Comparison of ENCODE assay signal across 8 cellular contexts in the genomic region with DNA sequence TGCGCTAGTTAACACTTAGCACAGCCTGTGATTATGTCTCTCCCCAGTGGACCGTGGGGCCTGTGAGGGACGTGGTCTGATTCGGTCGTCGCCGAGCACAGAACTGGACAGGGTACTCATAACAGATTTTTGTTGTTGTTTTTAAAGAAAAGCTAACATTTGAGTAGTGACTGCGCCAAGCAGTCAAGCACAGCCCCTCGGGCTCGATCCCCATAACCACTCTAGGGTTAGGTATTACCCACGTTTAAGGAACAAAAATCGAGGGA. TPM values are rescaled to one million over a fixed set of nuclear protein-coding genes. Genes with fewer than 3 reads are reported as not detected.
DNase-seq lines count a peak whose midpoint lies in the region; ATAC-seq, FAIRE-seq and TF ChIP-seq lines count a peak whose summit lies in the region.

No MANE protein-coding gene starts in this region.

- H3K36me3 Mint-ChIP-seq in activated naive CD8-positive, alpha-beta T cell treated with anti-CD3 and anti-CD28 coated beads for 36 hours, result peaks cover 12% of the 10 kb centered on the region

- peak overlapping the region; percentile 88 for H3K4me2 ChIP-seq in SK-N-SH

- intact Hi-C loops in kidney (cut with DNase I), result no loop called here

- TF ChIP-seq RAD21 in SK-N-SH (IDR thresholded peaks at IDR 0.05; ENCODE audit: low read length), result no peak

- POLR2A ChIA-PET in SK-N-SH (lab: Yijun Ruan, JAX), result interaction anchor here (1.0 to 3.2 kb wide), 14 partner anchors 9 to 210 kb away, joined by 3 to 25 read pairs (median 6); partner anchors contain the start of genes AKT1S1, FUZ, RRAS and TBC1D17

- peak overlapping the region; percentile 99; the same call in 1 of the 2 replicates for H3K9ac ChIP-seq in SK-N-SH
- peak overlapping the region; percentile 63 to 94 for H3K9ac ChIP-seq in kidney (ENCODE audit: low read length in 2 of 2)

- H3K4me1 ChIP-seq in SK-N-SH (ENCODE audit: control insufficient read depth in 1 of 2, insufficient read depth in 2 of 2, low read depth in 1 of 2, low read length in 1 of 2), result peaks cover 15 to 32% of the 10 kb centered on the region in 2 experiments; a peak in 3 of 4 replicates
- peaks cover 9 to 17% of the 10 kb centered on the region in 2 donors for H3K4me1 ChIP-seq in kidney (ENCODE audit: control insufficient read depth in 1 of 2, insufficient read depth in 1 of 2, low read depth in 1 of 2, low read length in 2 of 2)

- CTCF ChIA-PET in SK-N-SH (lab: Yijun Ruan, JAX), result interaction anchor here (0.7 to 2.3 kb wide), 7 partner anchors 11 to 41 kb away, joined by 3 to 8 read pairs (median 4); partner anchors contain the start of genes FUZ and MED25

- H3K79me2 ChIP-seq in SK-N-SH (ENCODE audit: insufficient read depth), result peaks cover 50% of the 10 kb centered on the region

- H3K9me3 ChIP-seq in SK-N-SH (no peaks in the 10 kb centered on the region), kidney (ENCODE audit: control insufficient read depth in 1 of 2, low read length in 2 of 2) (no peaks in the 10 kb centered on the region)

- peaks cover 41% of the 10 kb centered on the region for H3F3A ChIP-seq in SK-N-SH (replicated peaks; ENCODE audit: insufficient read depth)

- H3K4me3 ChIP-seq in SK-N-SH (ENCODE audit: low read depth in 2 of 2, low read length in 1 of 2) (peak overlapping the region; percentile 77 to 89), kidney (ENCODE audit: low read length in 2 of 2) (peak overlapping the region; percentile 87 to 91)

- no peak for FAIRE-seq in kidney (lab: Jason Lieb, UNC)

- peak overlapping the region; percentile 77 to 99 for H3K27ac ChIP-seq in SK-N-SH (ENCODE audit: low read depth in 2 of 2, low read length in 1 of 2)
- peak overlapping the region; percentile 82 to 99 for H3K27ac ChIP-seq in kidney (ENCODE audit: low read depth in 2 of 2, low read length in 2 of 2)
- peak overlapping the region; percentile 100 for H3K27ac ChIP-seq in substantia nigra (ENCODE audit: low read depth, low read length, poor library complexity, severe bottlenecking)

- WGBS in SK-N-SH (ENCODE audit: low lambda C conversion rate), result 25% methylated on average over 12 of the region's 12 CpGs

- TF ChIP-seq CTCF in SK-N-SH (IDR thresholded peaks at IDR 0.05), result no peak
- no peak for TF ChIP-seq CTCF in kidney (IDR thresholded peaks at IDR 0.05; ENCODE audit: borderline replicate concordance, extremely low read depth, insufficient read depth)

- TF ChIP-seq EP300 in SK-N-SH (IDR thresholded peaks at IDR 0.05; ENCODE audit: borderline replicate concordance in 1 of 2, low read depth in 1 of 2, low read length in 1 of 2), result no peak

- no peaks in the 10 kb centered on the region for H3K27me3 ChIP-seq in SK-N-SH (ENCODE audit: insufficient read depth)

- no peak for DNase-seq in SK-N-SH
- DNase-seq in activated naive CD8-positive, alpha-beta T cell treated with anti-CD3 and anti-CD28 coated beads for 36 hours, result no peak
- no peak for DNase-seq in kidney
- no peak for DNase-seq in substantia nigra (lab: John Stamatoyannopoulos, UW)
- DNase-seq in dedifferentiated amniotic fluid mesenchymal stem cell (ENCODE audit: extremely low spot score), result no peak
- DNase-seq in 8988T, result no peak

- 0 out of 2 replicates have a peak overlapping the region, but pooled peaks have one; percentile 67 for H2AFZ ChIP-seq in SK-N-SH (ENCODE audit: low read depth)

- H4K20me1 ChIP-seq in SK-N-SH (ENCODE audit: insufficient read depth), result peaks cover 34% of the 10 kb centered on the region

- peak overlapping the region; percentile 83 for H3K4me3 Mint-ChIP-seq in activated naive CD8-positive, alpha-beta T cell treated with anti-CD3 and anti-CD28 coated beads for 36 hours

- H3K36me3 ChIP-seq in SK-N-SH (replicated peaks in 1 of 2; ENCODE audit: control insufficient read depth in 1 of 2, insufficient read depth in 2 of 2, low read length in 1 of 2) (peaks cover 4 to 9% of the 10 kb centered on the region in 2 experiments), kidney (ENCODE audit: control insufficient read depth in 1 of 2, insufficient read depth in 2 of 2, low read length in 2 of 2) (peaks cover 3% of the 10 kb centered on the region in 2 donors)

- H3K27ac Mint-ChIP-seq in activated naive CD8-positive, alpha-beta T cell treated with anti-CD3 and anti-CD28 coated beads for 36 hours, result peak overlapping the region; percentile 45

- H3K9me3 Mint-ChIP-seq in activated naive CD8-positive, alpha-beta T cell treated with anti-CD3 and anti-CD28 coated beads for 36 hours, result peaks cover 12% of the 10 kb centered on the region

- H3K9me2 ChIP-seq in SK-N-SH, result no peaks in the 10 kb centered on the region

- peaks cover 38% of the 10 kb centered on the region for H3K4me1 Mint-ChIP-seq in activated naive CD8-positive, alpha-beta T cell treated with anti-CD3 and anti-CD28 coated beads for 36 hours

- no peak for ATAC-seq in SK-N-SH treated with all-trans-retinoic acid at 6 μM for 48 hours
- no peak for ATAC-seq in GM18909 (IDR thresholded peaks at IDR 0.05; ENCODE audit: poor library complexity, unreplicated experiment)

- H3K27me3 Mint-ChIP-seq in activated naive CD8-positive, alpha-beta T cell treated with anti-CD3 and anti-CD28 coated beads for 36 hours, result peaks cover 3% of the 10 kb centered on the region

TF ChIP-seq in SK-N-SH, 30 proteins besides CTCF, POLR2A, EP300 and RAD21 (continues in another document):
- TF ChIP-seq RFX5 (IDR thresholded peaks at IDR 0.05; ENCODE audit: low read length), result no peak
- no peak for TF ChIP-seq POLR2AphosphoS5 (IDR thresholded peaks at IDR 0.05; ENCODE audit: low read depth, low read length)
- no peak for TF ChIP-seq RXRA (IDR thresholded peaks at IDR 0.05; ENCODE audit: borderline replicate concordance, low read depth)

TF ChIP-seq in SK-N-SH treated with all-trans-retinoic acid at 6 μM for 48 hours, 23 proteins besides CTCF, POLR2A, EP300 and RAD21 (continues in another document):
- TF ChIP-seq, protein P1, sequence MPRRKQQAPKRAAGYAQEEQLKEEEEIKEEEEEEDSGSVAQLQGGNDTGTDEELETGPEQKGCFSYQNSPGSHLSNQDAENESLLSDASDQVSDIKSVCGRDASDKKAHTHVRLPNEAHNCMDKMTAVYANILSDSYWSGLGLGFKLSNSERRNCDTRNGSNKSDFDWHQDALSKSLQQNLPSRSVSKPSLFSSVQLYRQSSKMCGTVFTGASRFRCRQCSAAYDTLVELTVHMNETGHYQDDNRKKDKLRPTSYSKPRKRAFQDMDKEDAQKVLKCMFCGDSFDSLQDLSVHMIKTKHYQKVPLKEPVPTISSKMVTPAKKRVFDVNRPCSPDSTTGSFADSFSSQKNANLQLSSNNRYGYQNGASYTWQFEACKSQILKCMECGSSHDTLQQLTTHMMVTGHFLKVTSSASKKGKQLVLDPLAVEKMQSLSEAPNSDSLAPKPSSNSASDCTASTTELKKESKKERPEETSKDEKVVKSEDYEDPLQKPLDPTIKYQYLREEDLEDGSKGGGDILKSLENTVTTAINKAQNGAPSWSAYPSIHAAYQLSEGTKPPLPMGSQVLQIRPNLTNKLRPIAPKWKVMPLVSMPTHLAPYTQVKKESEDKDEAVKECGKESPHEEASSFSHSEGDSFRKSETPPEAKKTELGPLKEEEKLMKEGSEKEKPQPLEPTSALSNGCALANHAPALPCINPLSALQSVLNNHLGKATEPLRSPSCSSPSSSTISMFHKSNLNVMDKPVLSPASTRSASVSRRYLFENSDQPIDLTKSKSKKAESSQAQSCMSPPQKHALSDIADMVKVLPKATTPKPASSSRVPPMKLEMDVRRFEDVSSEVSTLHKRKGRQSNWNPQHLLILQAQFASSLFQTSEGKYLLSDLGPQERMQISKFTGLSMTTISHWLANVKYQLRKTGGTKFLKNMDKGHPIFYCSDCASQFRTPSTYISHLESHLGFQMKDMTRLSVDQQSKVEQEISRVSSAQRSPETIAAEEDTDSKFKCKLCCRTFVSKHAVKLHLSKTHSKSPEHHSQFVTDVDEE (CRISPR knock-in tag; IDR thresholded peaks at IDR 0.05), result no peak
- TF ChIP-seq ZFP30 (CRISPR knock-in tag; IDR thresholded peaks at IDR 0.05) (no peak), ESRRG (CRISPR knock-in tag; IDR thresholded peaks at IDR 0.05) (no peak), TOX (CRISPR knock-in tag; IDR thresholded peaks at IDR 0.05; ENCODE audit: borderline replicate concordance) (no peak), GLIS3 (CRISPR knock-in tag; IDR thresholded peaks at IDR 0.05) (no peak), SNAI2 (CRISPR knock-in tag; IDR thresholded peaks at IDR 0.05) (no peak)

RNA-seq across cellular contexts. Expression of gene PTOV1, which starts 0.8 kb away (rescaled TPM):
- 56.1 and 95.0 TPM in 2 replicates for polyA plus RNA-seq in SK-N-SH (2012; rRNA removed)
- polyA plus RNA-seq in SK-N-SH (2012; cell fraction: cytosol; rRNA removed), result 32.2 and 57.7 TPM in 2 replicates
- 272 and 289 TPM in 2 replicates for polyA plus RNA-seq in SK-N-SH (2012; cell fraction: nucleus; rRNA removed)
- total RNA-seq in activated naive CD8-positive, alpha-beta T cell treated with anti-CD3 and anti-CD28 coated beads for 36 hours, result 10 to 100 TPM; 73.9 to 76.4 TPM
- total RNA-seq in kidney, result 118 TPM
- 235 TPM for polyA plus RNA-seq in kidney (ENCODE audit: insufficient read depth, low read depth, low replicate concordance)

RNA-seq across cellular contexts. Expression of gene PNKP, which starts 17.2 kb away (rescaled TPM):
- polyA plus RNA-seq in SK-N-SH (2012; rRNA removed) (45.5 and 52.0 TPM in 2 replicates), kidney (ENCODE audit: insufficient read depth, low read depth, low replicate concordance) (45.5 TPM)
- polyA plus RNA-seq in SK-N-SH (2012; cell fraction: cytosol; rRNA removed), result 8.6 and 13.1 TPM in 2 replicates
- polyA plus RNA-seq in SK-N-SH (2012; cell fraction: nucleus; rRNA removed), result 317 and 404 TPM in 2 replicates
- 100 to 1,000 TPM in 1 of 2 experiments, 10 to 100 TPM in 1; 78.9 to 143 TPM for total RNA-seq in activated naive CD8-positive, alpha-beta T cell treated with anti-CD3 and anti-CD28 coated beads for 36 hours
- 101 TPM for total RNA-seq in kidney

RNA-seq across cellular contexts. Expression of gene AKT1S1, which starts 27.0 kb away (rescaled TPM):
- polyA plus RNA-seq in SK-N-SH (2012; rRNA removed) (56.7 and 63.7 TPM in 2 replicates), kidney (ENCODE audit: insufficient read depth, low read depth, low replicate concordance) (47.2 TPM)
- 37.5 and 51.2 TPM in 2 replicates for polyA plus RNA-seq in SK-N-SH (2012; cell fraction: cytosol; rRNA removed)
- 87.9 and 96.3 TPM in 2 replicates for polyA plus RNA-seq in SK-N-SH (2012; cell fraction: nucleus; rRNA removed)
- total RNA-seq in activated naive CD8-positive, alpha-beta T cell treated with anti-CD3 and anti-CD28 coated beads for 36 hours, result 10 to 100 TPM; 21.0 to 22.7 TPM
- total RNA-seq in kidney, result 33.7 TPM

RNA-seq across cellular contexts. Expression of gene TBC1D17, which starts 27.3 kb away (rescaled TPM):
- polyA plus RNA-seq in SK-N-SH (2012; rRNA removed) (27.3 and 28.3 TPM in 2 replicates), kidney (ENCODE audit: insufficient read depth, low read depth, low replicate concordance) (34.8 TPM)
- polyA plus RNA-seq in SK-N-SH (2012; cell fraction: cytosol; rRNA removed), result 14.9 and 22.0 TPM in 2 replicates
- polyA plus RNA-seq in SK-N-SH (2012; cell fraction: nucleus; rRNA removed), result 76.2 and 78.9 TPM in 2 replicates
- total RNA-seq in activated naive CD8-positive, alpha-beta T cell treated with anti-CD3 and anti-CD28 coated beads for 36 hours, result 10 to 100 TPM; 22.6 to 24.0 TPM
- total RNA-seq in kidney, result 43.6 TPM

RNA-seq across cellular contexts. Expression of gene MED25, which starts 32.1 kb away (rescaled TPM):
- polyA plus RNA-seq in SK-N-SH (2012; rRNA removed) (15.7 and 30.2 TPM in 2 replicates), kidney (ENCODE audit: insufficient read depth, low read depth, low replicate concordance) (37.3 TPM)
- polyA plus RNA-seq in SK-N-SH (2012; cell fraction: cytosol; rRNA removed), result 20.5 and 25.3 TPM in 2 replicates
- 105 and 119 TPM in 2 replicates for polyA plus RNA-seq in SK-N-SH (2012; cell fraction: nucleus; rRNA removed)
- total RNA-seq in activated naive CD8-positive, alpha-beta T cell treated with anti-CD3 and anti-CD28 coated beads for 36 hours, result 10 to 100 TPM; 41.6 to 44.8 TPM
- 53.2 TPM for total RNA-seq in kidney
